In the genomic region with DNA sequence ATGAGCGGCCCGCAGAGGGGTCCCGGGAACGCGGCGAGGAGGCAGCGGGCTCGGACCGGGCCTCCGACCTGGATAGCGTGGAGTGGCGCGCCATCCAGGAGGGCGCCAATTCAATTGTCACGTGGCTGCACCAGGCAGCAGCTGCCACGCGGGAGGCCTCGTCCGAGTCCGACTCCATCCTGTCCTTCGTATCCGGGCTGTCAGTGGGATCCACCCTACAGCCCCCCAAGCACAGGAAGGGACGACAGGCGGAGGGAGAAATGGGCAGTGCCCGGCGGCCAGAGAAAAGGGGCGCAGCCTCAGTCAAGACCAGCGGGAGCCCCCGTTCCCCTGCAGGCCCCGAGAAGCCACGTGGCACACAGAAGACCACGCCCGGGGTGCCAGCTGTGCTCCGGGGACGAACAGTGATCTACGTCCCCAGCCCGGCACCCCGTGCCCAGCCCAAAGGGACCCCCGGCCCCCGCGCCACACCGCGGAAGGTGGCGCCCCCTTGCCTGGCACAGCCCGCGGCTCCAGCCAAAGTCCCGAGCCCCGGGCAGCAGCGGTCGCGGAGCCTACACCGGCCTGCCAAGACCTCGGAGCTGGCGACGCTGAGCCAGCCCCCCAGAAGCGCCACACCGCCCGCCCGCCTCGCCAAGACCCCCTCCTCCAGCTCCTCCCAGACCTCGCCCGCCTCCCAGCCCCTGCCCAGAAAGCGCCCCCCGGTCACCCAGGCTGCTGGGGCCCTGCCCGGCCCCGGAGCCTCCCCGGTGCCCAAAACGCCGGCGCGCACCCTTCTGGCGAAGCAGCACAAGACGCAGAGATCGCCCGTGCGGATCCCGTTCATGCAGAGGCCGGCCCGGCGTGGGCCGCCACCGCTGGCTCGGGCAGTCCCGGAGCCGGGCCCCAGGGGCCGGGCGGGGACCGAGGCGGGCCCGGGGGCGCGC, we compare ENCODE assay signal across 7 cellular contexts. TPM values are rescaled to one million over a fixed set of nuclear protein-coding genes. Genes with fewer than 3 reads are reported as not detected.
A peak's percentile ranks its signal among the peaks of the same experiment; 100 is the strongest.
DNase-seq lines count a peak whose midpoint lies in the region; FAIRE-seq and TF ChIP-seq lines count a peak whose summit lies in the region.
"Had no signal": no experiment of that assay in that cellular context is flagged by ENCODE, and none has a peak within 500 bp of the region (broad histone marks: within the 10 kb centered on the region; RNA-seq: fewer than 3 reads in every experiment).

No MANE protein-coding gene starts in this region.

- peak; percentile 79 for DNase-seq in activated CD4-positive, alpha-beta T cell treated with anti-CD3 and anti-CD28 coated beads, Interleukin-2, amount 10 ng/mL, durations not matched to agents 24 days and 14 days
- DNase-seq in activated CD4-positive, alpha-beta T cell treated with anti-CD3 and anti-CD28 coated beads for 1 hour: no peak
- DNase-seq in endothelial cell of umbilical vein (ENCODE audit: low read depth, low spot score): no peak
- no peak for DNase-seq in tibial nerve (ENCODE audit: low spot score in 2 of 2)
- no peak for DNase-seq in cerebellar nuclear complex (lab: John Stamatoyannopoulos, UW)

- no peak overlapping the region for H3K27ac Mint-ChIP-seq in activated CD4-positive, alpha-beta T cell treated with anti-CD3 and anti-CD28 coated beads, Interleukin-2, amount 10 ng/mL, durations not matched to agents 24 days and 14 days

- peaks cover 1% of the 10 kb centered on the region for H3K36me3 Mint-ChIP-seq in activated CD4-positive, alpha-beta T cell treated with anti-CD3 and anti-CD28 coated beads, Interleukin-2, amount 10 ng/mL, durations not matched to agents 24 days and 14 days (ENCODE audit: low read depth)

- H3K9ac ChIP-seq in endothelial cell of umbilical vein (replicated peaks; ENCODE audit: extremely low read depth, insufficient read depth, low read length) (no peak overlapping the region), subcutaneous abdominal adipose tissue (ENCODE audit: low read length in 5 of 5) (no peak overlapping the region)

- CTCF ChIA-PET in endothelial cell of umbilical vein (lab: Charles Lee): interaction anchor here (3.6 kb wide), 1 partner anchor 24 kb away, joined by 11 read pairs; no protein-coding TSS in a partner anchor

- 26 to 30% methylated on average over 39 to 46 of the region's 92 CpGs for WGBS in tibial nerve, 2 donors

- H4K20me1 ChIP-seq in endothelial cell of umbilical vein (replicated peaks; ENCODE audit: control insufficient read depth, extremely low read depth, insufficient read depth, low read length): no peaks in the 10 kb centered on the region

- H3K27ac ChIP-seq in endothelial cell of umbilical vein (ENCODE audit: insufficient read depth, low read depth, low read length) (no peak overlapping the region), subcutaneous abdominal adipose tissue (ENCODE audit: low read depth, low read length) (no peak overlapping the region), tibial nerve (peak overlapping the region in 1 of 4 donors; percentile 28)
- H3K27ac ChIP-seq: epithelial cell of prostate had no signal

- H3K9me1 ChIP-seq in endothelial cell of umbilical vein (replicated peaks; ENCODE audit: control insufficient read depth, extremely low read depth, insufficient read depth, low read length): no peaks in the 10 kb centered on the region

- dilution Hi-C loops in endothelial cell of umbilical vein (cut with MboI; ENCODE audit: extremely low pct_ligation_motif_present, low sequenced_read_pairs): no loop called here

- POLR2A ChIA-PET in endothelial cell of umbilical vein (lab: Charles Lee): no interaction called here

- intact Hi-C loops in activated CD4-positive, alpha-beta T cell treated with anti-CD3 and anti-CD28 coated beads, Interleukin-2, amount 10 ng/mL, durations not matched to agents 24 days and 14 days (cut with micrococcal nuclease): loop anchor here (5.0 kb wide), 1 partner anchor 289 kb away; no protein-coding TSS in a partner anchor
- intact Hi-C loops in endothelial cell of umbilical vein (cut with micrococcal nuclease): no loop called here

- no peak overlapping the region for H2AFZ ChIP-seq in endothelial cell of umbilical vein (ENCODE audit: low read depth, low read length)

- H3K27me3 ChIP-seq in endothelial cell of umbilical vein (ENCODE audit: control insufficient read depth in 2 of 2, insufficient read depth in 2 of 2, low read length in 2 of 2): peaks cover 44 to 83% of the 10 kb centered on the region in 2 experiments
- peaks cover 55 to 75% (median 66%) of the 10 kb centered on the region in 5 donors for H3K27me3 ChIP-seq in subcutaneous abdominal adipose tissue (ENCODE audit: control insufficient read depth in 5 of 5, insufficient read depth in 4 of 5, low read length in 5 of 5)
- H3K27me3 ChIP-seq in tibial nerve: peaks cover 2 to 72% of the 10 kb centered on the region in 2 donors

- peak overlapping the region; percentile 49 for H3K4me3 Mint-ChIP-seq in activated CD4-positive, alpha-beta T cell treated with anti-CD3 and anti-CD28 coated beads, Interleukin-2, amount 10 ng/mL, durations not matched to agents 24 days and 14 days

- peaks cover 6% of the 10 kb centered on the region for H3K27me3 Mint-ChIP-seq in activated CD4-positive, alpha-beta T cell treated with anti-CD3 and anti-CD28 coated beads, Interleukin-2, amount 10 ng/mL, durations not matched to agents 24 days and 14 days

- H3K4me1 ChIP-seq in endothelial cell of umbilical vein (ENCODE audit: control insufficient read depth, extremely low read depth, insufficient read depth, low read length) (peaks cover 5% of the 10 kb centered on the region), subcutaneous abdominal adipose tissue (ENCODE audit: control insufficient read depth in 5 of 5, insufficient read depth in 5 of 5, low read length in 5 of 5) (peaks cover 0 to 70% (median 53%) of the 10 kb centered on the region in 5 donors), tibial nerve (peaks cover 0 to 80% (median 45%) of the 10 kb centered on the region in 4 donors)

- H3K36me3 ChIP-seq in endothelial cell of umbilical vein (ENCODE audit: control insufficient read depth in 2 of 2, extremely low read depth in 1 of 2, insufficient read depth in 2 of 2, low read length in 2 of 2): no peaks in the 10 kb centered on the region
- no peaks in the 10 kb centered on the region for H3K36me3 ChIP-seq in subcutaneous abdominal adipose tissue (ENCODE audit: control insufficient read depth in 5 of 5, insufficient read depth in 5 of 5, low read length in 5 of 5)
- H3K36me3 ChIP-seq in tibial nerve: peaks cover 0 to 19% (median 0%) of the 10 kb centered on the region in 3 donors

- H3K4me3 ChIP-seq in endothelial cell of umbilical vein (replicated peaks in 1 of 3; ENCODE audit: insufficient read depth in 1 of 3, low read depth in 1 of 3, low read length in 3 of 3): no peak overlapping the region
- H3K4me3 ChIP-seq in subcutaneous abdominal adipose tissue (ENCODE audit: low read depth in 1 of 5, low read length in 5 of 5): peak overlapping the region in 3 of 5 donors; percentile 2 to 46 (median 28)
- H3K4me3 ChIP-seq in tibial nerve: peak overlapping the region in 1 of 4 donors; percentile 50

- H3K4me2 ChIP-seq in endothelial cell of umbilical vein (ENCODE audit: insufficient read depth, low read length): no peak overlapping the region

- peaks cover 2% of the 10 kb centered on the region for H3K4me1 Mint-ChIP-seq in activated CD4-positive, alpha-beta T cell treated with anti-CD3 and anti-CD28 coated beads, Interleukin-2, amount 10 ng/mL, durations not matched to agents 24 days and 14 days

- no peak for TF ChIP-seq POLR2A in endothelial cell of umbilical vein (IDR thresholded peaks at IDR 0.05; ENCODE audit: low read depth, low read length)
- TF ChIP-seq POLR2A in tibial nerve (IDR thresholded peaks at IDR 0.05): no peak

- no peaks in the 10 kb centered on the region for H3K79me2 ChIP-seq in endothelial cell of umbilical vein (ENCODE audit: control insufficient read depth, insufficient read depth, low read length)

- FAIRE-seq in endothelial cell of umbilical vein (lab: Jason Lieb, UNC): no peak

- no peak for TF ChIP-seq EP300 in tibial nerve (IDR thresholded peaks at IDR 0.05)

- no TSS peak for BruUV-seq in endothelial cell of umbilical vein (replicated peaks; lab: Mats Ljungman, UMichigan)

- H3K9me3 Mint-ChIP-seq in activated CD4-positive, alpha-beta T cell treated with anti-CD3 and anti-CD28 coated beads, Interleukin-2, amount 10 ng/mL, durations not matched to agents 24 days and 14 days: no peaks in the 10 kb centered on the region

- H3K9me3 ChIP-seq in endothelial cell of umbilical vein (replicated peaks; ENCODE audit: control insufficient read depth, insufficient read depth, low read length) (no peaks in the 10 kb centered on the region), subcutaneous abdominal adipose tissue (ENCODE audit: control insufficient read depth in 5 of 5, low read length in 5 of 5) (no peaks in the 10 kb centered on the region), tibial nerve (no peaks in the 10 kb centered on the region)

- peak in 1 of 2 donors; percentile 13 for TF ChIP-seq CTCF in endothelial cell of umbilical vein (IDR thresholded peaks at IDR 0.05; ENCODE audit: extremely low read depth in 1 of 2, insufficient read depth in 1 of 2, low read depth in 1 of 2, low read length in 2 of 2)
- TF ChIP-seq CTCF in tibial nerve (IDR thresholded peaks at IDR 0.05): no peak

RNA-seq across cellular contexts. Expression of gene C19orf25, which starts 10.5 kb away (rescaled TPM):
- 34.0 and 38.0 TPM in 2 replicates for total RNA-seq in activated CD4-positive, alpha-beta T cell treated with anti-CD3 and anti-CD28 coated beads, Interleukin-2, amount 10 ng/mL, durations not matched to agents 24 days and 14 days
- total RNA-seq in endothelial cell of umbilical vein (28.0 and 29.0 TPM in 2 replicates), tibial nerve (10 to 100 TPM; 22.4 to 47.4 (median 33.8) TPM)
- 34.6 and 40.3 TPM in 2 replicates for polyA plus RNA-seq in endothelial cell of umbilical vein
- 21.2 and 27.3 TPM in 2 replicates for polyA plus RNA-seq in endothelial cell of umbilical vein (2011; cell fraction: cytosol; rRNA removed)
- 20.9 TPM in 2 replicates for polyA plus RNA-seq in endothelial cell of umbilical vein (2011; cell fraction: nucleus; rRNA removed)
- polyA plus RNA-seq in endothelial cell of umbilical vein (2012): 10.8 and 16.6 TPM in 2 replicates
- polyA minus RNA-seq in endothelial cell of umbilical vein: 7.0 and 9.5 TPM in 2 replicates
- polyA minus RNA-seq in endothelial cell of umbilical vein (2011; cell fraction: cytosol; rRNA and poly(A)+ RNA removed): 19.0 TPM
- 9.1 and 11.3 TPM in 2 replicates for polyA minus RNA-seq in endothelial cell of umbilical vein (2011; cell fraction: nucleus; rRNA and poly(A)+ RNA removed)

RNA-seq across cellular contexts. Expression of gene APC2, which starts 18.6 kb away (rescaled TPM):
- total RNA-seq in activated CD4-positive, alpha-beta T cell treated with anti-CD3 and anti-CD28 coated beads, Interleukin-2, amount 10 ng/mL, durations not matched to agents 24 days and 14 days: 0.16 and 0.24 TPM in 2 replicates
- 0.04 and 0.23 TPM in 2 replicates for total RNA-seq in endothelial cell of umbilical vein
- polyA plus RNA-seq in endothelial cell of umbilical vein: 0.01 and 0.05 TPM in 2 replicates
- polyA plus RNA-seq in endothelial cell of umbilical vein (2011; cell fraction: cytosol; rRNA removed): 0.01 and 0.03 TPM in 2 replicates
- polyA plus RNA-seq in endothelial cell of umbilical vein (2011; cell fraction: nucleus; rRNA removed): 0.10 and 0.12 TPM in 2 replicates
- 0.15 and 0.19 TPM in 2 replicates for polyA plus RNA-seq in endothelial cell of umbilical vein (2012)
- 0.04 TPM in 1 of 2 replicates, not detected in the other for polyA minus RNA-seq in endothelial cell of umbilical vein
- polyA minus RNA-seq in endothelial cell of umbilical vein (2011; cell fraction: cytosol; rRNA and poly(A)+ RNA removed): 0.41 TPM
- polyA minus RNA-seq in endothelial cell of umbilical vein (2011; cell fraction: nucleus; rRNA and poly(A)+ RNA removed): 0.19 and 0.24 TPM in 2 replicates
- total RNA-seq in tibial nerve: 10 to 100 TPM in 1 of 4 donors, 1 to 10 TPM in 3; 1.7 to 10.2 (median 4.2) TPM

RNA-seq across cellular contexts. Expression of gene PCSK4, which starts 21.6 kb away (rescaled TPM):
- 1.0 and 1.6 TPM in 2 replicates for total RNA-seq in activated CD4-positive, alpha-beta T cell treated with anti-CD3 and anti-CD28 coated beads, Interleukin-2, amount 10 ng/mL, durations not matched to agents 24 days and 14 days
- total RNA-seq in endothelial cell of umbilical vein (0.92 and 1.2 TPM in 2 replicates), tibial nerve (1 to 10 TPM; 1.3 to 4.9 (median 2.2) TPM)
- 1.7 TPM in 2 replicates for polyA plus RNA-seq in endothelial cell of umbilical vein
- 0.41 and 0.48 TPM in 2 replicates for polyA plus RNA-seq in endothelial cell of umbilical vein (2011; cell fraction: cytosol; rRNA removed)
- 5.9 and 7.2 TPM in 2 replicates for polyA plus RNA-seq in endothelial cell of umbilical vein (2011; cell fraction: nucleus; rRNA removed)
- 0.96 and 2.2 TPM in 2 replicates for polyA plus RNA-seq in endothelial cell of umbilical vein (2012)
- 1.2 and 1.4 TPM in 2 replicates for polyA minus RNA-seq in endothelial cell of umbilical vein
- 0.61 TPM for polyA minus RNA-seq in endothelial cell of umbilical vein (2011; cell fraction: cytosol; rRNA and poly(A)+ RNA removed)
- 0.38 and 1.1 TPM in 2 replicates for polyA minus RNA-seq in endothelial cell of umbilical vein (2011; cell fraction: nucleus; rRNA and poly(A)+ RNA removed)

RNA-seq across cellular contexts. Expression of gene REEP6, which starts 22.4 kb away (rescaled TPM):
- total RNA-seq in activated CD4-positive, alpha-beta T cell treated with anti-CD3 and anti-CD28 coated beads, Interleukin-2, amount 10 ng/mL, durations not matched to agents 24 days and 14 days: 1.1 and 1.7 TPM in 2 replicates
- total RNA-seq in endothelial cell of umbilical vein (1.5 and 1.8 TPM in 2 replicates), tibial nerve (1 to 10 TPM; 1.2 to 4.6 (median 2.9) TPM)
- polyA plus RNA-seq in endothelial cell of umbilical vein: 1.3 and 1.5 TPM in 2 replicates
- 0.56 TPM in 2 replicates for polyA plus RNA-seq in endothelial cell of umbilical vein (2011; cell fraction: cytosol; rRNA removed)
- polyA plus RNA-seq in endothelial cell of umbilical vein (2011; cell fraction: nucleus; rRNA removed): 0.21 and 0.56 TPM in 2 replicates
- 2.0 and 3.6 TPM in 2 replicates for polyA plus RNA-seq in endothelial cell of umbilical vein (2012)
- 0.49 and 1.5 TPM in 2 replicates for polyA minus RNA-seq in endothelial cell of umbilical vein
- 5.2 TPM for polyA minus RNA-seq in endothelial cell of umbilical vein (2011; cell fraction: cytosol; rRNA and poly(A)+ RNA removed)
- polyA minus RNA-seq in endothelial cell of umbilical vein (2011; cell fraction: nucleus; rRNA and poly(A)+ RNA removed): not detected in 2 replicates

RNA-seq across cellular contexts. Expression of gene RPS15, which starts 30.3 kb away (rescaled TPM):
- total RNA-seq in activated CD4-positive, alpha-beta T cell treated with anti-CD3 and anti-CD28 coated beads, Interleukin-2, amount 10 ng/mL, durations not matched to agents 24 days and 14 days: 1,536 and 1,542 TPM in 2 replicates
- 1,260 and 1,287 TPM in 2 replicates for total RNA-seq in endothelial cell of umbilical vein
- 2,646 and 3,270 TPM in 2 replicates for polyA plus RNA-seq in endothelial cell of umbilical vein
- polyA plus RNA-seq in endothelial cell of umbilical vein (2011; cell fraction: cytosol; rRNA removed): 2,566 and 2,596 TPM in 2 replicates
- 642 and 652 TPM in 2 replicates for polyA plus RNA-seq in endothelial cell of umbilical vein (2011; cell fraction: nucleus; rRNA removed)
- 1,687 and 2,164 TPM in 2 replicates for polyA plus RNA-seq in endothelial cell of umbilical vein (2012)
- 334 and 411 TPM in 2 replicates for polyA minus RNA-seq in endothelial cell of umbilical vein
- 1,670 TPM for polyA minus RNA-seq in endothelial cell of umbilical vein (2011; cell fraction: cytosol; rRNA and poly(A)+ RNA removed)
- 86.6 and 136 TPM in 2 replicates for polyA minus RNA-seq in endothelial cell of umbilical vein (2011; cell fraction: nucleus; rRNA and poly(A)+ RNA removed)
- total RNA-seq in tibial nerve: 1,000 to 10,000 TPM; 4,239 to 4,988 (median 4,337) TPM

Comparison
In these comparisons a context has a peak if more than half of its experiments do, and no peak if none do; other contexts are left out.
1. H3K4me3 ChIP-seq: peak in subcutaneous abdominal adipose tissue (3 of 5); none in endothelial cell of umbilical vein (0 of 3).